ENCODE assay signal across 22 cellular contexts in the genomic region with DNA sequence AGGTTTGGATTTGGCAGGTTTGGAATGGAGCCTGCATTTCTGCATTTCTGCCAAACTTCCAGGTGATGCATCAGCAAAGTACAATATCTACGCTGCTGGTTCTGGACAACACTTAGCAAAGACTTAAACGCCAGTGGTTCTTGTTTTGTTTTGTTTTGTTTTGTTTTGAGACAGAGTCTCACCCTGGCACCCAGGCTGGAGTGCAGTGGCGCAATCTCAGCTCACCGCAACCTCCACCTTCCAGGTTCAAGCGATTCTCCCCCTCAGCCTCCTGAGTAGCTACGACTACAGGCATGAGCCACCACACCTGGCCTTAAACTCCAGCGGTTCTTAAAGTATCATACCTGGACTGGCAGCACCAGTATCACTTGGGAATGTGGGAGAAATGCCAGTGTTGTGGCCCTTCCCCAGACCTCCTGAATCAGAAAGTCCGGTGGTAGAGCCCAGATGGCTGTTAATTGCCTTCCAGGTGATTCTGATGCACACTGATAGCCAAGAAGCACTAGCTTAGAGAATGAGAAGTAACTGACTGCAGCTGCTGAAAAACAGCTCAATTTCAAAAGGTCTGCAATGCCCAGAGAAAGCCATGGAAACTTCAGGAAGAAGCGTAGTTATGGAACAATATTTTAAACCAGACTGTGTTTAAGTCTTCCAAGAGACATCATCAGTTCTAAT.
DNase-seq lines count a peak whose midpoint lies in the region; ATAC-seq and TF ChIP-seq lines count a peak whose summit lies in the region.
"Had no signal": no experiment of that assay in that cellular context is flagged by ENCODE, and none has a peak within 500 bp of the region (broad histone marks: within the 10 kb centered on the region; RNA-seq: fewer than 3 reads in every experiment).

No MANE protein-coding gene starts in this region.

- no peaks in the 10 kb centered on the region for H3K4me1 ChIP-seq in CD8-positive, alpha-beta T cell (ENCODE audit: insufficient read depth, low read length)
- H3K4me1 ChIP-seq in H9 (ENCODE audit: insufficient read depth, low read length) (no peaks in the 10 kb centered on the region; the same call in 1 of the 2 replicates), neuronal stem cell (ENCODE audit: control insufficient read depth in 2 of 2, insufficient read depth in 1 of 2, low read depth in 1 of 2, low read length in 2 of 2) (no peaks in the 10 kb centered on the region), BE2C (no peaks in the 10 kb centered on the region)

- no peak overlapping the region for H3K4me3 ChIP-seq in CD8-positive, alpha-beta T cell (ENCODE audit: low read depth, low read length)
- no peak overlapping the region for H3K4me3 ChIP-seq in neuronal stem cell (ENCODE audit: low read length in 2 of 2)
- no peak overlapping the region for H3K4me3 ChIP-seq in BE2C (ENCODE audit: low read depth, low read length)
- H3K4me3 ChIP-seq: GM12878 had no signal

- peaks cover 2% of the 10 kb centered on the region; the same call in 1 of the 2 replicates for H3K79me2 ChIP-seq in H9 (ENCODE audit: insufficient read depth, low read length)

- H3K4me3 Mint-ChIP-seq in CD8-positive, alpha-beta T cell: no peak overlapping the region
- H3K4me3 Mint-ChIP-seq in H9: no peak overlapping the region
- H3K4me3 Mint-ChIP-seq: CD4-positive, alpha-beta T cell had no signal

- H3K23ac ChIP-seq in H9 (ENCODE audit: insufficient read length, low read depth, low read length) (no peak overlapping the region), neuronal stem cell (ENCODE audit: low read depth, low read length, poor library complexity) (peak overlapping the region; percentile 32)

- no peaks in the 10 kb centered on the region for H3K23me2 ChIP-seq in H9 (ENCODE audit: insufficient read length, low read depth, low read length, poor library complexity, severe bottlenecking)

- H3K18ac ChIP-seq in H9 (ENCODE audit: insufficient read length, low read depth, low read length): no peak overlapping the region
- peak overlapping the region; percentile 8 for H3K18ac ChIP-seq in neuronal stem cell (ENCODE audit: low read length)

- no peak overlapping the region for H4K5ac ChIP-seq in H9 (ENCODE audit: insufficient read length, low read depth, low read length)

- no peak overlapping the region for H3K4me2 ChIP-seq in H9 (ENCODE audit: insufficient read depth, insufficient read length, low read length)
- H3K4me2 ChIP-seq in neuronal stem cell (ENCODE audit: insufficient read depth, low read length, poor library complexity, severe bottlenecking): no peak overlapping the region

- CTCF ChIA-PET in CD8-positive, alpha-beta T cell (lab: Charles Lee): interaction anchor here (1.9 kb wide), 1 partner anchor 354 kb away, joined by 5 read pairs; no protein-coding TSS in a partner anchor

- peaks cover 6% of the 10 kb centered on the region for H3K9me3 Mint-ChIP-seq in CD8-positive, alpha-beta T cell
- H3K9me3 Mint-ChIP-seq in H9: peaks cover 13 to 20% of the 10 kb centered on the region in 2 experiments

- no peak overlapping the region for H2BK120ac ChIP-seq in H9 (ENCODE audit: low read depth, low read length, poor library complexity, severe bottlenecking)
- no peak overlapping the region for H2BK120ac ChIP-seq in neuronal stem cell (ENCODE audit: low read depth, low read length)

- no peak overlapping the region for H3K9ac ChIP-seq in H9 (ENCODE audit: extremely low read depth, insufficient read length, low read length)
- no peak overlapping the region for H3K9ac ChIP-seq in neuronal stem cell (ENCODE audit: low read depth, low read length, poor library complexity)

- H3K27ac ChIP-seq in CD8-positive, alpha-beta T cell (ENCODE audit: low read depth, low read length): no peak overlapping the region
- H3K27ac ChIP-seq in H9 (ENCODE audit: insufficient read length, low read depth, low read length) (no peak overlapping the region), neuronal stem cell (replicated peaks; ENCODE audit: low read length) (no peak overlapping the region)
- H3K27ac ChIP-seq: RWPE1 had no signal

- H4K20me1 ChIP-seq in H9 (ENCODE audit: control insufficient read depth, insufficient read depth, insufficient read length): no peaks in the 10 kb centered on the region

- peaks cover 7% of the 10 kb centered on the region for H3K79me1 ChIP-seq in H9 (ENCODE audit: insufficient read depth, low read depth, low read length, poor library complexity, severe bottlenecking)
- no peaks in the 10 kb centered on the region for H3K79me1 ChIP-seq in neuronal stem cell (ENCODE audit: low read depth, low read length)

- H3K27ac Mint-ChIP-seq in CD8-positive, alpha-beta T cell: peak overlapping the region; percentile 29
- H3K27ac Mint-ChIP-seq in H9: peak overlapping the region; percentile 44 to 82 (median 68)

- no peak overlapping the region for H4K8ac ChIP-seq in H9 (replicated peaks; ENCODE audit: insufficient read length, low read depth, low read length)
- no peak overlapping the region for H4K8ac ChIP-seq in neuronal stem cell (ENCODE audit: low read depth, low read length)

- peaks cover 32% of the 10 kb centered on the region for H3K36me3 Mint-ChIP-seq in CD8-positive, alpha-beta T cell
- peaks cover 19 to 28% (median 22%) of the 10 kb centered on the region in 3 experiments for H3K36me3 Mint-ChIP-seq in H9 (ENCODE audit: insufficient read depth in 1 of 3, low read depth in 3 of 3)

- H2BK12ac ChIP-seq in H9 (ENCODE audit: insufficient read length, low read depth, low read length) (no peak overlapping the region), neuronal stem cell (ENCODE audit: low read length) (no peak overlapping the region)

- no peaks in the 10 kb centered on the region for H3K36me3 ChIP-seq in CD8-positive, alpha-beta T cell (ENCODE audit: insufficient read depth, low read length)
- H3K36me3 ChIP-seq in neuronal stem cell (replicated peaks in 1 of 2; ENCODE audit: control insufficient read depth in 2 of 2, insufficient read depth in 2 of 2, low read length in 2 of 2): no peaks in the 10 kb centered on the region
- H3K36me3 ChIP-seq in BE2C: no peaks in the 10 kb centered on the region

- DNase-seq in CD8-positive, alpha-beta T cell: no peak
- DNase-seq in H9 (no peak), cerebellar cortex (ENCODE audit: low spot score) (peak; percentile 56), neuronal stem cell (ENCODE audit: low spot score) (no peak), NCI-H146 (lab: John Stamatoyannopoulos, UW) (no peak), BE2C (no peak), LoVo (ENCODE audit: low spot score) (no peak)
- DNase-seq: ACHN; AML-193; Calu3; CD4-positive, alpha-beta T cell; DND-41; GDM1; GOT3; MM.1S; NCI-H1092 treated with DMSO at 0.1 percent for 48 hours; NCI-H187 treated with DMSO at 0.1 percent for 48 hours; NCI-H345; PC-3 had no signal

- no peak for TF ChIP-seq CTCF in CD8-positive, alpha-beta T cell (IDR thresholded peaks at IDR 0.05)
- TF ChIP-seq CTCF in H9 (conservative IDR thresholded peaks at IDR 0.05) (no peak), BE2C (IDR thresholded peaks at IDR 0.05; ENCODE audit: low read depth, low read length) (no peak)

- H2BK5ac ChIP-seq in H9 (ENCODE audit: insufficient read length, low read length): no peak overlapping the region
- H2BK5ac ChIP-seq in neuronal stem cell (ENCODE audit: low read length): no peak overlapping the region

- POLR2A ChIA-PET in CD8-positive, alpha-beta T cell (lab: Charles Lee): no interaction called here

- no peak overlapping the region for H3K56ac ChIP-seq in H9 (ENCODE audit: insufficient read length, low read depth, low read length)

- H2AFZ ChIP-seq in H9 (ENCODE audit: low read length) (no peak overlapping the region), neuronal stem cell (ENCODE audit: low read length) (no peak overlapping the region)

- H4K91ac ChIP-seq in H9 (ENCODE audit: insufficient read length, low read depth, low read length) (no peak overlapping the region), neuronal stem cell (ENCODE audit: low read depth, low read length, poor library complexity) (no peak overlapping the region)

- H3K14ac ChIP-seq in H9 (ENCODE audit: insufficient read depth, low read length): no peak overlapping the region
- no peak overlapping the region for H3K14ac ChIP-seq in neuronal stem cell (ENCODE audit: low read length)

- ATAC-seq in CD8-positive, alpha-beta T cell: no peak
- ATAC-seq: GM12878, HepG2, PC-3 had no signal

- WGBS in H9 (ENCODE audit: extremely low coverage, insufficient read length, low lambda C conversion rate): no CpG with 5 or more reads among the region's 9 CpGs
- no CpG with 5 or more reads among the region's 9 CpGs for WGBS in neuronal stem cell (ENCODE audit: extremely low coverage in 2 of 2, insufficient read length in 2 of 2, insufficient replicate concordance in 1 of 2), 2 donors

- H2BK15ac ChIP-seq in H9 (ENCODE audit: low read depth, low read length): no peak overlapping the region
- no peak overlapping the region for H2BK15ac ChIP-seq in neuronal stem cell (ENCODE audit: low read length)

- H3K4me1 Mint-ChIP-seq in CD8-positive, alpha-beta T cell (ENCODE audit: low read depth): peaks cover 46% of the 10 kb centered on the region
- H3K4me1 Mint-ChIP-seq in H9: peaks cover 15 to 16% of the 10 kb centered on the region in 2 experiments

- no peak overlapping the region for H2AK5ac ChIP-seq in H9 (ENCODE audit: insufficient read length, low read length)
- no peak overlapping the region for H2AK5ac ChIP-seq in neuronal stem cell (ENCODE audit: low read depth, low read length)

- no peaks in the 10 kb centered on the region for H3K27me3 Mint-ChIP-seq in CD8-positive, alpha-beta T cell (ENCODE audit: low read depth)
- H3K27me3 Mint-ChIP-seq in H9 (ENCODE audit: low read depth): no peaks in the 10 kb centered on the region
- H3K27me3 Mint-ChIP-seq: CD4-positive, alpha-beta T cell had no signal

- H3K27me3 ChIP-seq in CD8-positive, alpha-beta T cell (ENCODE audit: insufficient read depth, low read length): no peaks in the 10 kb centered on the region
- H3K27me3 ChIP-seq in H9 (ENCODE audit: insufficient read depth, low read length) (no peaks in the 10 kb centered on the region), neuronal stem cell (ENCODE audit: control insufficient read depth in 3 of 3, insufficient read depth in 3 of 3, low read depth in 1 of 3, low read length in 3 of 3) (no peaks in the 10 kb centered on the region), BE2C (no peaks in the 10 kb centered on the region)

- H2BK20ac ChIP-seq in H9 (ENCODE audit: low read depth, low read length, poor library complexity, severe bottlenecking): no peak overlapping the region

- no peaks in the 10 kb centered on the region for H3K9me3 ChIP-seq in CD8-positive, alpha-beta T cell (ENCODE audit: low read length)
- no peaks in the 10 kb centered on the region for H3K9me3 ChIP-seq in H9 (ENCODE audit: control insufficient read depth, low read depth, low read length)
- H3K9me3 ChIP-seq in neuronal stem cell (replicated peaks in 1 of 2; ENCODE audit: control insufficient read depth in 2 of 2, insufficient read depth in 1 of 2, low read depth in 1 of 2, low read length in 2 of 2): no peaks in the 10 kb centered on the region
- no peaks in the 10 kb centered on the region for H3K9me3 ChIP-seq in BE2C

- no peak overlapping the region for H3T11ph ChIP-seq in H9 (ENCODE audit: low read length)

- intact Hi-C loops in CD8-positive, alpha-beta T cell (cut with DNase I, micrococcal nuclease): no loop called here

- H3K4ac ChIP-seq in H9 (ENCODE audit: low read depth, low read length) (no peak overlapping the region), neuronal stem cell (ENCODE audit: low read length) (no peak overlapping the region)
